Comparison of ENCODE assay signal across 29 cellular contexts in the genomic region with DNA sequence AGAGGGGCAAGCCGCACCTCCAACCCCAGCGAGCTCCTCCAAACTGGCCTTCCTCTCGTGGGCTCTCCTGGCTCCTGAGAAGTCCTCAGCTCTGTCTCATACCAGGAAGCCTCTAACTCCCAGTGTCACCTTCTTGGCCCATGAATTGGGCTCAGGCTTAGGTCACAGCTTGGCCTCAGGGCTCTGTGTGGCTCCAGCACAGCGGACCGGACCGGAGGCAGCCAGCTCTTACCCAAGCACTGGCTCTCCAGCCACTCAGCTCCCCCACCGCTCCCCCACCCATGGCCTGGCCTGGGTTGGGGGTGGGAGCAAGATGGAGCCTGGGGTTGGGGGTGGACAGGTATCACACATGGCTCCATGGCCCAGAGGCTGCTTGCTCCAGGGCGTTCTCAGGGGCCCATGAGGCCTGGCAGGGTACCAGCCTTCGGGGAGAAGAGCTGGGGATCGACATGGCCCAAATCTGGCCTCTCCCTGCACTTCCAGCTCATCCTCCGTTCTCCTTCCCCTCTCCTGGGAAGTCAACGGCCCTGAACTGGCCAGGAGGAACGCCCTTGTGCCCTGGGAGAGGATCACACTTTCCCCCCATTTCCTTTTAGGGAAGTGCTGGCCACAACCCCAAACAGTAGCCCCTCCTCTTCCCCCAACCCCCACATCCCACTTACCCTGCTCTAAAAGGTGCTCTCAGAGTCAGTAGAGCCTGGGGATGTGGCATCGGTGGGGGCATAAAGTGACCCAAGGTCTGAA.
DNase-seq lines count a peak whose midpoint lies in the region; ATAC-seq, FAIRE-seq and TF ChIP-seq lines count a peak whose summit lies in the region.
"Had no signal": no experiment of that assay in that cellular context is flagged by ENCODE, and none has a peak within 500 bp of the region (broad histone marks: within the 10 kb centered on the region; RNA-seq: fewer than 3 reads in every experiment).

No MANE protein-coding gene starts in this region.

- CTCF ChIA-PET in PC-3 (lab: Charles Lee): no interaction called here

- no TSS peak for BruUV-seq in PC-3 (replicated peaks; lab: Mats Ljungman, UMichigan)

- ATAC-seq in PC-3 (no peak), HG03521 (IDR thresholded peaks at IDR 0.05; ENCODE audit: unreplicated experiment) (no peak), HG03342 (IDR thresholded peaks at IDR 0.05; ENCODE audit: unreplicated experiment) (no peak)
- ATAC-seq: activated naive CD4-positive, alpha-beta T cell treated with anti-CD3 and anti-CD28 coated beads, Interleukin-2, amount 50 U/mL, for 72 hours; activated T-helper 17 cell treated with anti-CD3 and anti-CD28 coated beads, Interleukin-2, amount 50 U/mL, for 72 hours; heart left ventricle; HepG2; natural killer cell treated with Interleukin-12 subunit alpha and Interleukin-12 subunit beta and Interleukin-15 and Interleukin-18, amount 100 ng/mL, for 72 hours; right lobe of liver; Right ventricle myocardium inferior had no signal

- H3K9ac ChIP-seq in BLaER1 treated with 17β-estradiol and CSF1 and Interleukin-3, amounts not matched to agents 10 nM and 100 nM: no peak overlapping the region
- H3K9ac ChIP-seq in PC-3 (ENCODE audit: low read length) (no peak overlapping the region), keratinocyte (ENCODE audit: control insufficient read depth, extremely low read depth, insufficient read depth, low read length) (no peak overlapping the region)

- H3F3A ChIP-seq in PC-3 (ENCODE audit: low read length, unreplicated experiment): no peaks in the 10 kb centered on the region

- H3K27me3 ChIP-seq in BLaER1 treated with 17β-estradiol and CSF1 and Interleukin-3, amounts not matched to agents 10 nM and 100 nM: peaks cover 7 to 24% (median 13%) of the 10 kb centered on the region in 11 experiments
- H3K27me3 ChIP-seq in PC-3 (ENCODE audit: low read length) (no peaks in the 10 kb centered on the region), keratinocyte (ENCODE audit: control insufficient read depth, extremely low read depth, insufficient read depth, low read length) (no peaks in the 10 kb centered on the region)
- H3K27me3 ChIP-seq: ascending aorta, heart left ventricle, ovary, right lobe of liver had no signal

- dilution Hi-C loops in keratinocyte (cut with MboI; ENCODE audit: extremely low pct_ligation_motif_present, low sequenced_read_pairs): no loop called here

- no peak for TF ChIP-seq CTCF in PC-3 (conservative IDR thresholded peaks at IDR 0.05; ENCODE audit: low read depth, low read length)
- no peak for TF ChIP-seq CTCF in keratinocyte (optimal IDR thresholded peaks at IDR 0.05 in 1 of 3, IDR thresholded peaks at IDR 0.05 in 1 of 3, conservative IDR thresholded peaks at IDR 0.05 in 1 of 3; ENCODE audit: extremely low read depth in 1 of 3, insufficient read depth in 2 of 3, low read length in 3 of 3)
- no peak for TF ChIP-seq CTCF in coronary artery (IDR thresholded peaks at IDR 0.05)

- no peak overlapping the region for H3K27ac ChIP-seq in BLaER1 treated with 17β-estradiol and CSF1 and Interleukin-3, amounts not matched to agents 10 nM and 100 nM
- no peak overlapping the region for H3K27ac ChIP-seq in PC-3 (ENCODE audit: low read length)
- no peak overlapping the region for H3K27ac ChIP-seq in keratinocyte (ENCODE audit: control insufficient read depth, insufficient read depth, low read length)
- peak overlapping the region in 18 of 21 experiments; percentile 2 to 92 (median 76) for H3K27ac ChIP-seq in skin epidermis
- no peak overlapping the region for H3K27ac ChIP-seq in coronary artery
- H3K27ac ChIP-seq: ascending aorta, ovary, right lobe of liver had no signal

- H3K9me2 ChIP-seq in PC-3 (replicated peaks; ENCODE audit: low read length): no peaks in the 10 kb centered on the region

- H3K9me3 ChIP-seq in BLaER1 treated with 17β-estradiol and CSF1 and Interleukin-3, amounts not matched to agents 10 nM and 100 nM (replicated peaks in 1 of 11): no peaks in the 10 kb centered on the region
- H3K9me3 ChIP-seq in PC-3 (ENCODE audit: low read length) (no peaks in the 10 kb centered on the region), keratinocyte (ENCODE audit: control insufficient read depth, low read depth, low read length) (no peaks in the 10 kb centered on the region)
- H3K9me3 ChIP-seq: ascending aorta, Caco-2, HAP-1, heart left ventricle, ovary, right lobe of liver had no signal

- intact Hi-C loops in PC-3 (cut with micrococcal nuclease): no loop called here

- POLR2A ChIA-PET in PC-3 (lab: Charles Lee; ENCODE audit: unreplicated experiment): interaction anchor here (0.5 kb wide), 1 partner anchor 14 kb away, joined by 3 read pairs; no protein-coding TSS in a partner anchor

- H3K4me2 ChIP-seq in BLaER1 treated with 17β-estradiol and CSF1 and Interleukin-3, amounts not matched to agents 10 nM and 100 nM: peak overlapping the region; percentile 11 to 56 (median 49); a peak in 21 of 22 replicates
- peak overlapping the region; percentile 52 for H3K4me2 ChIP-seq in PC-3 (ENCODE audit: low read length)
- peak overlapping the region; percentile 48 for H3K4me2 ChIP-seq in keratinocyte (ENCODE audit: control insufficient read depth, extremely low read depth, insufficient read depth, low read depth, low read length)

- DNase-seq in PC-3 (no peak), keratinocyte (ENCODE audit: low read depth, low spot score) (no peak), coronary artery (ENCODE audit: low spot score) (no peak), NCI-H2107 (lab: John Stamatoyannopoulos, UW) (no peak)
- DNase-seq: ACHN; activated B cell treated with CpG ODN at 0.5 μM for 24 hours; activated CD4-positive, alpha-beta T cell treated with anti-CD3 and anti-CD28 coated beads, Interleukin-2, amount 50 U/mL, for 4 hours; Caco-2; central memory CD4-positive, alpha-beta T cell; DMS79 treated with DMSO at 0.1 percent for 48 hours; heart left ventricle; NCI-H1105; NCI-H2029; NCI-H345; NCI-H774; ovary; right lobe of liver; stimulated activated CD4-positive, alpha-beta T cell treated with anti-CD3 and anti-CD28 coated beads, Interleukin-15, amount 100 ng/mL, for 24 hours had no signal

- no peak overlapping the region for H3K4me3 ChIP-seq in BLaER1 treated with 17β-estradiol and CSF1 and Interleukin-3, amounts not matched to agents 10 nM and 100 nM
- H3K4me3 ChIP-seq in PC-3 (ENCODE audit: low read length): no peak overlapping the region
- H3K4me3 ChIP-seq in keratinocyte (ENCODE audit: control insufficient read depth in 2 of 3, extremely low read depth in 1 of 3, insufficient read depth in 2 of 3, low read depth in 1 of 3, low read length in 3 of 3): no peak overlapping the region
- peak overlapping the region in 2 of 7 experiments; percentile 8 to 28 for H3K4me3 ChIP-seq in skin epidermis
- no peak overlapping the region for H3K4me3 ChIP-seq in coronary artery
- H3K4me3 ChIP-seq: ascending aorta, HAP-1, heart left ventricle, ovary, right lobe of liver had no signal

- H3K79me2 ChIP-seq in PC-3 (ENCODE audit: low read length) (no peaks in the 10 kb centered on the region), keratinocyte (ENCODE audit: control insufficient read depth, insufficient read depth, low read length) (no peaks in the 10 kb centered on the region)

- H2AFZ ChIP-seq in PC-3 (ENCODE audit: low read length): no peak overlapping the region
- H2AFZ ChIP-seq in keratinocyte (ENCODE audit: control insufficient read depth, low read length): peak overlapping the region; percentile 8

- H4K20me1 ChIP-seq in BLaER1 treated with 17β-estradiol and CSF1 and Interleukin-3, amounts not matched to agents 10 nM and 100 nM: peaks cover 0 to 23% (median 0%) of the 10 kb centered on the region in 11 experiments; a peak in 3 of 22 replicates
- H4K20me1 ChIP-seq in PC-3 (ENCODE audit: low read length) (no peaks in the 10 kb centered on the region), keratinocyte (ENCODE audit: control insufficient read depth, extremely low read depth, insufficient read depth, low read length) (no peaks in the 10 kb centered on the region)

- H3K4me1 ChIP-seq in BLaER1 treated with 17β-estradiol and CSF1 and Interleukin-3, amounts not matched to agents 10 nM and 100 nM: peaks cover 10 to 40% (median 33%) of the 10 kb centered on the region in 10 experiments
- H3K4me1 ChIP-seq in PC-3 (ENCODE audit: insufficient read depth, low read length) (peaks cover 14% of the 10 kb centered on the region), keratinocyte (ENCODE audit: control insufficient read depth, extremely low read depth, insufficient read depth, low read length) (peaks cover 26% of the 10 kb centered on the region)
- H3K4me1 ChIP-seq: right lobe of liver had no signal

- H3K36me3 ChIP-seq in BLaER1 treated with 17β-estradiol and CSF1 and Interleukin-3, amounts not matched to agents 10 nM and 100 nM: no peaks in the 10 kb centered on the region
- H3K36me3 ChIP-seq in PC-3 (ENCODE audit: low read depth, low read length) (no peaks in the 10 kb centered on the region), keratinocyte (ENCODE audit: control insufficient read depth in 2 of 2, extremely low read depth in 1 of 2, insufficient read depth in 2 of 2, low read length in 2 of 2) (peaks cover 0 to 4% of the 10 kb centered on the region in 2 experiments)
- H3K36me3 ChIP-seq: ascending aorta, HAP-1, heart left ventricle, ovary, right lobe of liver had no signal

- H3K9me1 ChIP-seq in keratinocyte (ENCODE audit: control insufficient read depth, extremely low read depth, insufficient read depth, low read length): no peaks in the 10 kb centered on the region

- FAIRE-seq in keratinocyte (lab: Jason Lieb, UNC): no peak
- FAIRE-seq: HepG2 had no signal

Comparison
In these comparisons a context has a peak if more than half of its experiments do, and no peak if none do; other contexts are left out.
1. H3K27ac ChIP-seq: peak in skin epidermis (18 of 21); none in BLaER1 treated with 17β-estradiol and CSF1 and Interleukin-3, amounts not matched to agents 10 nM and 100 nM (0 of 11), PC-3 (single experiment), keratinocyte (single experiment) and coronary artery (0 of 2).
2. Peak in every context shown above with its lines, with median percentiles within 50 percentile points of each other: H3K4me2 ChIP-seq.